In the genomic region with DNA sequence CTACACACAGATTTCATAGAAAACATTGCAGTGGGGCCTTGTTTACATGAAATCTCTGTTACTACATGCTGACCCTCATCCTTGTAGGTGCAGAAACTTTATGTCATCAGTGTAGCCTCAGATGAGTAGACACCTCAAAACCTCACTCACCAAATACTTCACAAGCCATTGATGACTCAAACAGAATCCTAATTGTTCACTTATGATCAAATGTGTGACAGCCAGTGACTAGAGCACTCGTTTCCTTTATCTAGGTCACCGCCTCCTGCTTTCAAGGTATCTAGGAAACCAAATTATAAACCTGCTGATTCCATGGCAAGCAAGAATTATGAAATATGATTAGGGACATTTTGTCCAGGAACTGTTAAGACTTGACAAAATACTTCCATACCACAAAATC, we compare ENCODE assay signal across 13 cellular contexts.
A peak's percentile ranks its signal among the peaks of the same experiment; 100 is the strongest.
DNase-seq lines count a peak whose midpoint lies in the region; ATAC-seq, FAIRE-seq and TF ChIP-seq lines count a peak whose summit lies in the region.
"Had no signal": no experiment of that assay in that cellular context is flagged by ENCODE, and none has a peak within 500 bp of the region (broad histone marks: within the 10 kb centered on the region; RNA-seq: fewer than 3 reads in every experiment).

No MANE protein-coding gene starts in this region.

- peak; percentile 73 for ATAC-seq in GM19043 (IDR thresholded peaks at IDR 0.05; ENCODE audit: low read depth, unreplicated experiment)
- ATAC-seq in HG02623 (IDR thresholded peaks at IDR 0.05; ENCODE audit: unreplicated experiment) = peak; percentile 77
- ATAC-seq in HG03520 (IDR thresholded peaks at IDR 0.05; ENCODE audit: unreplicated experiment) = peak; percentile 87
- ATAC-seq in sciatic nerve = no peak

- FAIRE-seq in keratinocyte (lab: Jason Lieb, UNC) = peak; percentile 5

- H3K27me3 ChIP-seq in keratinocyte (ENCODE audit: control insufficient read depth, extremely low read depth, insufficient read depth, low read length) (no peaks in the 10 kb centered on the region), prostate gland (replicated peaks; ENCODE audit: insufficient read depth) (no peaks in the 10 kb centered on the region)

- H2AFZ ChIP-seq in keratinocyte (ENCODE audit: control insufficient read depth, low read length) = no peak overlapping the region

- dilution Hi-C loops in keratinocyte (cut with MboI; ENCODE audit: extremely low pct_ligation_motif_present, low sequenced_read_pairs) = no loop called here

- H4K20me1 ChIP-seq in keratinocyte (ENCODE audit: control insufficient read depth, extremely low read depth, insufficient read depth, low read length) = no peaks in the 10 kb centered on the region

- H3K4me3 ChIP-seq in keratinocyte (ENCODE audit: control insufficient read depth in 2 of 3, extremely low read depth in 1 of 3, insufficient read depth in 2 of 3, low read depth in 1 of 3, low read length in 3 of 3) (no peak overlapping the region), prostate gland (no peak overlapping the region)
- H3K4me3 ChIP-seq: thoracic aorta had no signal

- no peak for TF ChIP-seq POLR2A in prostate gland (IDR thresholded peaks at IDR 0.05)

- no peaks in the 10 kb centered on the region for H3K79me2 ChIP-seq in keratinocyte (ENCODE audit: control insufficient read depth, insufficient read depth, low read length)

- H3K9me1 ChIP-seq in keratinocyte (ENCODE audit: control insufficient read depth, extremely low read depth, insufficient read depth, low read length) = no peaks in the 10 kb centered on the region

- no peak overlapping the region for H3K4me2 ChIP-seq in keratinocyte (ENCODE audit: control insufficient read depth, extremely low read depth, insufficient read depth, low read depth, low read length)

- H3K36me3 ChIP-seq in keratinocyte (ENCODE audit: control insufficient read depth in 2 of 2, extremely low read depth in 1 of 2, insufficient read depth in 2 of 2, low read length in 2 of 2) (no peaks in the 10 kb centered on the region), prostate gland (no peaks in the 10 kb centered on the region)
- H3K36me3 ChIP-seq: thoracic aorta had no signal

- intact Hi-C loops in sciatic nerve (cut with DNase I) (no loop called here), prostate gland (cut with DNase I) (no loop called here)

- no peak overlapping the region for H3K9ac ChIP-seq in keratinocyte (ENCODE audit: control insufficient read depth, extremely low read depth, insufficient read depth, low read length)

- H3K27ac ChIP-seq in keratinocyte (ENCODE audit: control insufficient read depth, insufficient read depth, low read length) (no peak overlapping the region), prostate gland (no peak overlapping the region)
- H3K27ac ChIP-seq: thoracic aorta had no signal

- H3K4me1 ChIP-seq in keratinocyte (ENCODE audit: control insufficient read depth, extremely low read depth, insufficient read depth, low read length) (no peaks in the 10 kb centered on the region), prostate gland (replicated peaks) (no peaks in the 10 kb centered on the region)

- WGBS in prostate gland = 56% methylated on average over 2 of the region's 2 CpGs

- DNase-seq in keratinocyte (ENCODE audit: low read depth, low spot score) = no peak
- DNase-seq in NCI-H1105 (lab: John Stamatoyannopoulos, UW) = no peak
- no peak for DNase-seq in sciatic nerve (ENCODE audit: low spot score)
- DNase-seq in prostate gland (ENCODE audit: low spot score) = no peak
- no peak for DNase-seq in NCI-H2107 (lab: John Stamatoyannopoulos, UW)
- DNase-seq: activated CD4-positive, alpha-beta T cell treated with anti-CD3 and anti-CD28 coated beads for 48 hours; CD8-positive, alpha-beta memory T cell; islet precursor cell; NCI-H1930 had no signal

- no peaks in the 10 kb centered on the region for H3K9me3 ChIP-seq in keratinocyte (ENCODE audit: control insufficient read depth, low read depth, low read length)
- H3K9me3 ChIP-seq in prostate gland = no peaks in the 10 kb centered on the region
- H3K9me3 ChIP-seq: thoracic aorta had no signal

- no peak for TF ChIP-seq CTCF in keratinocyte (optimal IDR thresholded peaks at IDR 0.05 in 1 of 3, IDR thresholded peaks at IDR 0.05 in 1 of 3, conservative IDR thresholded peaks at IDR 0.05 in 1 of 3; ENCODE audit: extremely low read depth in 1 of 3, insufficient read depth in 2 of 3, low read length in 3 of 3)
- no peak for TF ChIP-seq CTCF in prostate gland (IDR thresholded peaks at IDR 0.05)
